ENCODE assay signal across 21 cellular contexts in the genomic region with DNA sequence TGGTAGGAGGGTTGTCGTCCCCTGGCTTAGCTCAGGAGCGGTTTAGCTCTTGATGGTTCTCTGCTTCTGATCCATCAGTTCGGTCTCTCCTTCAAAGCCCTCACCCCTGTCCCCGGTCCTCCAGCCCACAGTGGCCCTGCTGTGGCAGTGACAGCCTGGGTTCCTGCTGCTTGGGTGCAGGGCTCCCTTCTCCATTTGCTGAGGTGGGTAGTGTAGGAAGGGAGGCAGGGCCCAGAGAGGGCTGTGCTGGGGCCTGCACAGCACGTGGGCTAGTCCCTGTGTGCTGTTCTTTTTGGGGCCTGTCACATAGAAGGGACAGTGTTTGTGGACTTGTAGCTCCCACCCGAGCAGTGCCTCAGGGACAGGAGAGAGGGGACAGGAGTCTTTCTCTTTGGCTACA. TPM values are rescaled to one million over a fixed set of nuclear protein-coding genes. Genes with fewer than 3 reads are reported as not detected.
A peak's percentile ranks its signal among the peaks of the same experiment; 100 is the strongest.
DNase-seq lines count a peak whose midpoint lies in the region; ATAC-seq and TF ChIP-seq lines count a peak whose summit lies in the region.
"Had no signal": no experiment of that assay in that cellular context is flagged by ENCODE, and none has a peak within 500 bp of the region (broad histone marks: within the 10 kb centered on the region; RNA-seq: fewer than 3 reads in every experiment).

No MANE protein-coding gene starts in this region.

- H3K27ac ChIP-seq in BLaER1 treated with 17β-estradiol and CSF1 and Interleukin-3, amounts not matched to agents 10 nM and 100 nM, result peak overlapping the region in 8 of 11 experiments; percentile 17 to 76 (median 48); a peak in 12 of 22 replicates
- peak overlapping the region; percentile 66 to 87 for H3K27ac ChIP-seq in coronary artery
- peak overlapping the region in 4 of 5 donors; percentile 47 to 68 (median 61) for H3K27ac ChIP-seq in stomach
- H3K27ac ChIP-seq: SK-N-MC had no signal

- TF ChIP-seq EP300 in stomach (IDR thresholded peaks at IDR 0.05), result no peak

- H3K9me3 ChIP-seq in BLaER1 treated with 17β-estradiol and CSF1 and Interleukin-3, amounts not matched to agents 10 nM and 100 nM (replicated peaks in 1 of 11), result no peaks in the 10 kb centered on the region
- H3K9me3 ChIP-seq in stomach, result no peaks in the 10 kb centered on the region
- H3K9me3 ChIP-seq: esophagus squamous epithelium had no signal

- H3K4me3 Mint-ChIP-seq in nephron, result peak overlapping the region in 1 of 3 experiments; percentile 11
- H3K4me3 Mint-ChIP-seq: activated CD8-positive, alpha-beta T cell treated with anti-CD3 and anti-CD28 coated beads, Interleukin-2, amount 10 ng/mL, durations not matched to agents 7 days and 5 days; activated naive CD8-positive, alpha-beta T cell treated with anti-CD3 and anti-CD28 coated beads, Interleukin-2, amount 10 ng/mL, durations not matched to agents 7 days and 5 days; effector memory CD8-positive, alpha-beta T cell; GM23338; T-helper 17 cell had no signal

- WGBS in stomach, 5 donors, result 88 to 94% (median 91%) methylated on average over 5 to 6 of the region's 6 CpGs

- no peak overlapping the region for H3K4me3 ChIP-seq in BLaER1 treated with 17β-estradiol and CSF1 and Interleukin-3, amounts not matched to agents 10 nM and 100 nM
- H3K4me3 ChIP-seq in coronary artery (no peak overlapping the region), stomach (no peak overlapping the region)
- H3K4me3 ChIP-seq: esophagus squamous epithelium, GM23338, SK-N-MC had no signal

- no peak for TF ChIP-seq POLR2A in stomach (IDR thresholded peaks at IDR 0.05)

- intact Hi-C loops in stomach (cut with DNase I; ENCODE audit: low total_unique reads), result no loop called here

- peaks cover 50% of the 10 kb centered on the region for H3K4me1 Mint-ChIP-seq in nephron
- H3K4me1 Mint-ChIP-seq: activated naive CD8-positive, alpha-beta T cell treated with anti-CD3 and anti-CD28 coated beads, Interleukin-2, amount 10 ng/mL, durations not matched to agents 7 days and 5 days had no signal

- H3K4me2 ChIP-seq in BLaER1 treated with 17β-estradiol and CSF1 and Interleukin-3, amounts not matched to agents 10 nM and 100 nM, result peak overlapping the region; percentile 62 to 95 (median 79); a peak in 21 of 22 replicates
- H3K4me2 ChIP-seq: GM23338 had no signal

- no peaks in the 10 kb centered on the region for H3K9me3 Mint-ChIP-seq in nephron
- H3K9me3 Mint-ChIP-seq: activated naive CD8-positive, alpha-beta T cell treated with anti-CD3 and anti-CD28 coated beads, Interleukin-2, amount 10 ng/mL, durations not matched to agents 7 days and 5 days; effector memory CD8-positive, alpha-beta T cell; GM23338 had no signal

- peaks cover 16% of the 10 kb centered on the region for H3K36me3 Mint-ChIP-seq in nephron (ENCODE audit: low read depth)

- ATAC-seq in omental fat pad (ENCODE audit: low FRiP score) (no peak), HG03432 (IDR thresholded peaks at IDR 0.05; ENCODE audit: unreplicated experiment) (no peak), HG03521 (IDR thresholded peaks at IDR 0.05; ENCODE audit: unreplicated experiment) (no peak), HG03135 (IDR thresholded peaks at IDR 0.05; ENCODE audit: unreplicated experiment) (no peak)
- ATAC-seq: activated CD8-positive, alpha-beta T cell treated with anti-CD3 and anti-CD28 coated beads, Interleukin-2, amount 10 ng/mL, durations not matched to agents 7 days and 5 days; effector memory CD8-positive, alpha-beta T cell; GM23338; T-helper 17 cell had no signal

- peak overlapping the region; percentile 95 to 97 (median 95) for H3K27ac Mint-ChIP-seq in nephron
- H3K27ac Mint-ChIP-seq: activated CD8-positive, alpha-beta T cell treated with anti-CD3 and anti-CD28 coated beads, Interleukin-2, amount 10 ng/mL, durations not matched to agents 7 days and 5 days; activated naive CD8-positive, alpha-beta T cell treated with anti-CD3 and anti-CD28 coated beads, Interleukin-2, amount 10 ng/mL, durations not matched to agents 7 days and 5 days; GM23338 had no signal

- peaks cover 35 to 75% (median 42%) of the 10 kb centered on the region in 11 experiments; a peak in 20 of 22 replicates for H3K36me3 ChIP-seq in BLaER1 treated with 17β-estradiol and CSF1 and Interleukin-3, amounts not matched to agents 10 nM and 100 nM
- peaks cover 10 to 44% (median 37%) of the 10 kb centered on the region in 4 donors for H3K36me3 ChIP-seq in stomach

- peaks cover 0 to 28% (median 10%) of the 10 kb centered on the region in 11 experiments; a peak in 8 of 22 replicates for H4K20me1 ChIP-seq in BLaER1 treated with 17β-estradiol and CSF1 and Interleukin-3, amounts not matched to agents 10 nM and 100 nM

- H3K27me3 ChIP-seq in BLaER1 treated with 17β-estradiol and CSF1 and Interleukin-3, amounts not matched to agents 10 nM and 100 nM, result no peaks in the 10 kb centered on the region
- no peaks in the 10 kb centered on the region for H3K27me3 ChIP-seq in stomach
- H3K27me3 ChIP-seq: esophagus squamous epithelium had no signal

- peaks cover 68 to 97% (median 95%) of the 10 kb centered on the region in 10 experiments for H3K4me1 ChIP-seq in BLaER1 treated with 17β-estradiol and CSF1 and Interleukin-3, amounts not matched to agents 10 nM and 100 nM
- H3K4me1 ChIP-seq in stomach, result peaks cover 15 to 33% (median 23%) of the 10 kb centered on the region in 4 donors

- no peaks in the 10 kb centered on the region for H3K27me3 Mint-ChIP-seq in nephron (ENCODE audit: low read depth)
- H3K27me3 Mint-ChIP-seq: activated naive CD8-positive, alpha-beta T cell treated with anti-CD3 and anti-CD28 coated beads, Interleukin-2, amount 10 ng/mL, durations not matched to agents 7 days and 5 days; effector memory CD8-positive, alpha-beta T cell; T-helper 17 cell had no signal

- DNase-seq in coronary artery (ENCODE audit: low spot score), result no peak
- no peak for DNase-seq in stomach
- DNase-seq in omental fat pad (ENCODE audit: low spot score), result no peak
- DNase-seq: ACHN; activated CD8-positive, alpha-beta T cell treated with anti-CD3 and anti-CD28 coated beads, Interleukin-2, amount 10 ng/mL, durations not matched to agents 7 days and 5 days; activated effector memory CD4-positive, alpha-beta T cell treated with anti-CD3 and anti-CD28 coated beads, Interleukin-2, amount 50 U/mL, for 16 hours; activated naive CD8-positive, alpha-beta T cell treated with anti-CD3 and anti-CD28 coated beads, Interleukin-2, amount 10 ng/mL, durations not matched to agents 7 days and 5 days; activated T-cell treated with anti-CD3 and anti-CD28 coated beads for 4 hours; effector memory CD8-positive, alpha-beta T cell; esophagus squamous epithelium; NCI-H1048; NCI-H1694 treated with DMSO at 0.1 percent for 48 hours; NCI-H748 treated with DMSO at 0.1 percent for 48 hours; T-helper 17 cell had no signal

- TF ChIP-seq CTCF in coronary artery (IDR thresholded peaks at IDR 0.05), result no peak
- no peak for TF ChIP-seq CTCF in nephron (IDR thresholded peaks at IDR 0.05; ENCODE audit: unreplicated experiment in 3 of 3)
- TF ChIP-seq CTCF in stomach (IDR thresholded peaks at IDR 0.05), result no peak
- no peak for TF ChIP-seq CTCF in omental fat pad (IDR thresholded peaks at IDR 0.05)

- peak overlapping the region in 10 of 11 experiments; percentile 7 to 57 (median 28); a peak in 11 of 22 replicates for H3K9ac ChIP-seq in BLaER1 treated with 17β-estradiol and CSF1 and Interleukin-3, amounts not matched to agents 10 nM and 100 nM

RNA-seq across cellular contexts. Expression of a gene that starts 18.3 kb away (rescaled TPM):
- total RNA-seq in stomach (100 to 1,000 TPM in 3 of 5 donors, 10 to 100 TPM in 2; 31.9 to 466 (median 128) TPM), omental fat pad (10 to 100 TPM; 27.9 to 66.0 (median 46.1) TPM)
- polyA plus RNA-seq in stomach, result 10 to 100 TPM; 16.6 to 28.5 (median 20.5) TPM

RNA-seq across cellular contexts. Expression of a gene that starts 40.6 kb away (rescaled TPM):
- total RNA-seq in stomach, result 10 to 100 TPM in 4 of 5 donors, 1 to 10 TPM in 1; 9.0 to 27.4 (median 15.6) TPM
- polyA plus RNA-seq in stomach, result 1 to 10 TPM; 5.4 to 9.3 (median 8.8) TPM
- total RNA-seq in omental fat pad, result 10 to 100 TPM in 3 of 4 donors, 1 to 10 TPM in 1; 6.7 to 61.5 (median 23.9) TPM

RNA-seq across cellular contexts. Expression of a gene that starts 41.6 kb away (rescaled TPM):
- 100 to 1,000 TPM in 2 of 5 donors, 10 to 100 TPM in 3; 13.2 to 219 (median 48.1) TPM for total RNA-seq in stomach
- polyA plus RNA-seq in stomach, result 10 to 100 TPM; 20.8 to 49.7 (median 36.2) TPM
- total RNA-seq in omental fat pad, result 10 to 100 TPM in 3 of 4 donors, 1 to 10 TPM in 1; 9.4 to 33.3 (median 14.9) TPM

RNA-seq across cellular contexts. Expression of a gene that starts 50.8 kb away (rescaled TPM):
- 100 to 1,000 TPM in 4 of 5 donors, 10 to 100 TPM in 1; 72.3 to 565 (median 165) TPM for total RNA-seq in stomach
- polyA plus RNA-seq in stomach, result 100 to 1,000 TPM; 144 to 199 (median 184) TPM
- 10 to 100 TPM in 1 of 4 donors, 1 to 10 TPM in 3; 5.4 to 10.4 (median 6.7) TPM for total RNA-seq in omental fat pad
